Comparison of ENCODE assay signal across 8 cellular contexts in the genomic region with DNA sequence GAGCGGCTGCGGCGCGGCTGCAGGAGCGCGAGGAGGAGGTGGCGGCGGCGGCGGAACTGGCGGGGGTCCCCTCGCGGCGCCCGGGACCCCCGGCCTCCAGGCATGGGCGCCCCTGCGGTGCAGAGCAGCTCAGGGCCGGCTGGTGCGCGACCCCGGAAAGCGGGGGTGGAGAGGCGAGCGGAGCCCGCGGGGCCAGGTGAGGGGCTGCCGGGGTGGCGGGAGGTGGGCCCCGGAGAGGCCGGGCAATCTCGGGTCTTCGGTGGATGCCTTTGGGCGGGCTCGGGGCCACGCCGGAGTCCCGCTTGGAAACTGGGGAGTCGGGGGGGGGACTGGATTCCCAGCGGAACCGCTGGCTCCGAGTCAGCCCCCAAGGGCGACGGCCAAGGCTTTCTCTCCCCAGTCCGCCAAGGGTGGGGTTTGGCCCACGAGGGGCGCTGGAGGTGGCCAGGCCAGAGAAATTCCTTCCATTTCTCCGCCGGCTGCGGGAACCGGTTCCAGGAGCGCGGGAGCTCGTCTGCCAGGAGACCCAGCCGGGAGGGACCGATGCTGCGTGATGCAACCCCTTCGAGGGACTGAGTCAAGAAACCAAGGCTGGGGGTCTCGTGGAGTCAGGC.
A peak's percentile ranks its signal among the peaks of the same experiment; 100 is the strongest.
DNase-seq lines count a peak whose midpoint lies in the region; ATAC-seq lines count a peak whose summit lies in the region.

No MANE protein-coding gene starts in this region.

- H3K4me3 Mint-ChIP-seq in effector memory CD8-positive, alpha-beta T cell = peak overlapping the region; percentile 36 to 59

- H3K36me3 ChIP-seq in NT2/D1 (ENCODE audit: insufficient read depth, insufficient read length, low read length) = peaks cover 4% of the 10 kb centered on the region
- H3K36me3 ChIP-seq in muscle layer of duodenum (ENCODE audit: control insufficient read depth in 1 of 2, insufficient read depth in 2 of 2, low read length in 2 of 2) = peaks cover 0 to 3% of the 10 kb centered on the region in 2 donors

- peak; percentile 0 for ATAC-seq in effector memory CD8-positive, alpha-beta T cell (replicated peaks)
- no peak for ATAC-seq in GM19023 (IDR thresholded peaks at IDR 0.05; ENCODE audit: unreplicated experiment)

- H3K4me1 Mint-ChIP-seq in effector memory CD8-positive, alpha-beta T cell (ENCODE audit: low read depth in 2 of 2) = peaks cover 18 to 31% of the 10 kb centered on the region in 2 donors

- H3K4me3 ChIP-seq in NT2/D1 (ENCODE audit: insufficient read length, low read depth) (peak overlapping the region; percentile 73), muscle layer of duodenum (ENCODE audit: low read depth in 1 of 2, low read length in 2 of 2) (peak overlapping the region; percentile 49 to 52)

- H3K4me1 ChIP-seq in NT2/D1 (ENCODE audit: insufficient read depth, insufficient read length) (peaks cover 23% of the 10 kb centered on the region), muscle layer of duodenum (ENCODE audit: control insufficient read depth in 1 of 2, insufficient read depth in 2 of 2, low read length in 2 of 2) (peaks cover 6 to 20% of the 10 kb centered on the region in 2 donors)

- peaks cover 22% of the 10 kb centered on the region for H3K36me3 Mint-ChIP-seq in effector memory CD8-positive, alpha-beta T cell (ENCODE audit: insufficient read depth)

- DNase-seq in DMS 273 (lab: John Stamatoyannopoulos, UW; ENCODE audit: unreplicated experiment) = peak; percentile 54
- DNase-seq in DMS 273 treated with DMSO at 0.1 percent for 48 hours (lab: John Stamatoyannopoulos, UW) = no peak
- no peak for DNase-seq in NT2/D1 (ENCODE audit: low read depth, low spot score)
- no peak for DNase-seq in effector memory CD8-positive, alpha-beta T cell
- DNase-seq in SHP77 (lab: John Stamatoyannopoulos, UW) = no peak
- DNase-seq in kidney glomerular epithelial cell (lab: John Stamatoyannopoulos, UW) = no peak

- no peaks in the 10 kb centered on the region for H3K9me3 Mint-ChIP-seq in effector memory CD8-positive, alpha-beta T cell

- peak overlapping the region in 1 of 2 donors; percentile 88 for H3K27ac Mint-ChIP-seq in effector memory CD8-positive, alpha-beta T cell

- H3K9me3 ChIP-seq in NT2/D1 (ENCODE audit: insufficient read depth, low read length) = no peaks in the 10 kb centered on the region
- H3K9me3 ChIP-seq in muscle layer of duodenum (ENCODE audit: control insufficient read depth in 1 of 2, low read length in 2 of 2) = no peaks in the 10 kb centered on the region

- no peak overlapping the region for H3K27ac ChIP-seq in muscle layer of duodenum (ENCODE audit: low read length)

- peak overlapping the region; percentile 80 for H3K9ac ChIP-seq in NT2/D1 (ENCODE audit: insufficient read length, low read depth)

- H3K27me3 Mint-ChIP-seq in effector memory CD8-positive, alpha-beta T cell = no peaks in the 10 kb centered on the region

- peaks cover 39% of the 10 kb centered on the region for H3K27me3 ChIP-seq in NT2/D1 (ENCODE audit: insufficient read depth, insufficient read length)
- H3K27me3 ChIP-seq in muscle layer of duodenum (ENCODE audit: low read depth, low read length) = no peaks in the 10 kb centered on the region
